ENCODE assay signal across 1 cellular context in the genomic region with DNA sequence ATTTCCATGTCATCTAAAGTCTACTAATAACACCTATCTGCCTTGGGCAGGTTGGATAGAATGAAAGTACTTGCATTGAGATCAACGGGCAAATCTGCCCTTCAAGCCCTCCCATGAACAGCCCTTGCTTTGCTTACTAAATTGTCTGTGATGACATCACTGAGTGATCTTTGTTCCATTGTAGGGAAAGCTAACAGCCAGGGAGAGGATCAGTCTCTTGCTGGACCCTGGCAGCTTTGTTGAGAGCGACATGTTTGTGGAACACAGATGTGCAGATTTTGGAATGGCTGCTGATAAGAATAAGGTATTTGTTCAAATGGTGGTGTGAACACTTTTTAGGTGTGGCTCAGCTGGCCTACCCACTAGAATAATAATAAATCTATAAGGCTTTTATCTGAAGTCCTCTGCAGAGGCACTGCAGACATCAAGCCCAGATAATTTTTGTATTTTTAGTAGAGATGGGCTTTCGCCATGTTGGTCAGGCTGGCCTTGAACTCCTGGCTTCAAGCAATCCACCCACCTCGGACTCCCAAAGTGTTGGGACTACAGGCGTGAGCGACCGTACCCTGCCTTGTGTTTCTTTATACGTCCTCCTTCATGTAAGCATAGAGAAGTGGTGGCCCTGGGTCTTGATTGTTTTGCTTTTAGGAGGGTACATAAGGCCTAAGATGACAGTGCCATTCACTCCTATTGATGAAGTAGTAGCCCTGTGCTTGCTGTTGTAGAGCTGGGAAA.
TF ChIP-seq lines count a peak whose summit lies in the region.

No MANE protein-coding gene starts in this region.

TF ChIP-seq in HEK293, 187 proteins besides CTCF, POLR2A, EP300 and RAD21 (continued from another document):
- TF ChIP-seq, protein P1, sequence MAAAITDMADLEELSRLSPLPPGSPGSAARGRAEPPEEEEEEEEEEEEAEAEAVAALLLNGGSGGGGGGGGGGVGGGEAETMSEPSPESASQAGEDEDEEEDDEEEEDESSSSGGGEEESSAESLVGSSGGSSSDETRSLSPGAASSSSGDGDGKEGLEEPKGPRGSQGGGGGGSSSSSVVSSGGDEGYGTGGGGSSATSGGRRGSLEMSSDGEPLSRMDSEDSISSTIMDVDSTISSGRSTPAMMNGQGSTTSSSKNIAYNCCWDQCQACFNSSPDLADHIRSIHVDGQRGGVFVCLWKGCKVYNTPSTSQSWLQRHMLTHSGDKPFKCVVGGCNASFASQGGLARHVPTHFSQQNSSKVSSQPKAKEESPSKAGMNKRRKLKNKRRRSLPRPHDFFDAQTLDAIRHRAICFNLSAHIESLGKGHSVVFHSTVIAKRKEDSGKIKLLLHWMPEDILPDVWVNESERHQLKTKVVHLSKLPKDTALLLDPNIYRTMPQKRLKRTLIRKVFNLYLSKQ (tag by site-specific recombination; IDR thresholded peaks at IDR 0.05; ENCODE audit: borderline replicate concordance), result no peak
- no peak for TF ChIP-seq ZNF423 (tag by site-specific recombination; IDR thresholded peaks at IDR 0.05)
- no peak for TF ChIP-seq ZSCAN30 (tag by site-specific recombination; IDR thresholded peaks at IDR 0.05)
